ENCODE assay signal across 19 cellular contexts in the genomic region with DNA sequence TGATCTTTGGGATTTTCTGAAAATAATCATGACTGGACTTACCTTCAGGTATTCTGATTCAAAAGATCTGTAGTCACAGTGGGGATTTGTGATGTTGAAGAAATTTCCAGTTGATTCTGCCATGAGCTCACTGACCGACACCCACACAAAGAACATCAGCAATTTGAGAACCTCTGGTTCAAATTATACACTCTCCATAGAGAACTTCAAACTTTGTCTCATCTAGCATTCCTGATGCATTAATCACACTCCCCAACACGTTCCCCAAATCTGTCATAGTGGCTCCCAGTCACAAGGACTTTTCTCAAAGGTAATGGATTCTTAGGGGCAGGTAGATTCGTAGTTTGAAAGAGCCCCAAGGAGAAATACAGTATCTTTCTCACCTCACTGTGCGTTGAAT.
DNase-seq lines count a peak whose midpoint lies in the region; ATAC-seq and TF ChIP-seq lines count a peak whose summit lies in the region.
"Had no signal": no experiment of that assay in that cellular context is flagged by ENCODE, and none has a peak within 500 bp of the region (broad histone marks: within the 10 kb centered on the region; RNA-seq: fewer than 3 reads in every experiment).

No MANE protein-coding gene starts in this region.

- TF ChIP-seq CTCF in AG09319 (IDR thresholded peaks at IDR 0.05; ENCODE audit: low read depth, low read length) (no peak), PC-3 (conservative IDR thresholded peaks at IDR 0.05; ENCODE audit: low read depth, low read length) (no peak), endothelial cell (IDR thresholded peaks at IDR 0.05; ENCODE audit: unreplicated experiment) (no peak)

- peak; percentile 50 for DNase-seq in AG09319 (ENCODE audit: extremely low read depth, low read depth)
- peak; percentile 68 for DNase-seq in PC-3
- DNase-seq in endothelial cell (ENCODE audit: low spot score) = no peak
- DNase-seq in lung microvascular endothelial cell (ENCODE audit: low read depth in 2 of 2) = peak; percentile 22 to 40
- DNase-seq in ureter (ENCODE audit: low spot score) = no peak
- no peak for DNase-seq in activated CD8-positive, alpha-beta memory T cell treated with anti-CD3 and anti-CD28 coated beads, Interleukin-2, amount 10 ng/mL, durations not matched to agents 7 days and 5 days
- DNase-seq: activated CD4-positive, alpha-beta T cell treated with anti-CD3 and anti-CD28 coated beads, Interleukin-2, amount 50 U/mL, for 4 hours; activated T-cell treated with anti-CD3 and anti-CD28 coated beads, Interleukin-2, amount 50 U/mL, for 48 hours; colonic mucosa; esophagus squamous epithelium; right cardiac atrium; SIG-M5; stimulated activated CD4-positive, alpha-beta T cell treated with anti-CD3 and anti-CD28 coated beads, Interleukin-4, amount 100 ng/mL, for 24 hours had no signal

- intact Hi-C loops in PC-3 (cut with micrococcal nuclease) = loop anchor here (5.0 to 10.0 kb wide), 2 partner anchors 181 to 281 kb away; no protein-coding TSS in a partner anchor

- peaks cover 6% of the 10 kb centered on the region for H3K27me3 Mint-ChIP-seq in endothelial cell (ENCODE audit: unreplicated experiment)
- H3K27me3 Mint-ChIP-seq in activated CD8-positive, alpha-beta memory T cell treated with anti-CD3 and anti-CD28 coated beads, Interleukin-2, amount 10 ng/mL, durations not matched to agents 7 days and 5 days = no peaks in the 10 kb centered on the region

- peak overlapping the region; percentile 55 for H3K4me2 ChIP-seq in PC-3 (ENCODE audit: low read length)
- H3K4me2 ChIP-seq: BLaER1 had no signal

- ATAC-seq in PC-3 (peak; percentile 40), HG02798 (IDR thresholded peaks at IDR 0.05; ENCODE audit: poor library complexity, unreplicated experiment) (no peak), HG03159 (IDR thresholded peaks at IDR 0.05; ENCODE audit: unreplicated experiment) (no peak)
- ATAC-seq in activated CD8-positive, alpha-beta memory T cell treated with anti-CD3 and anti-CD28 coated beads, Interleukin-2, amount 10 ng/mL, durations not matched to agents 7 days and 5 days = no peak
- ATAC-seq: HepG2, right cardiac atrium had no signal

- H3K9me3 ChIP-seq in PC-3 (ENCODE audit: low read length) = no peaks in the 10 kb centered on the region
- H3K9me3 ChIP-seq: BLaER1, colonic mucosa, esophagus squamous epithelium, tibial nerve had no signal

- peak overlapping the region; percentile 30; the same call in 1 of the 2 replicates for H3K9ac ChIP-seq in PC-3 (ENCODE audit: low read length)
- H3K9ac ChIP-seq: BLaER1 had no signal

- peaks cover 16% of the 10 kb centered on the region for H3K4me1 Mint-ChIP-seq in endothelial cell (ENCODE audit: unreplicated experiment)
- no peaks in the 10 kb centered on the region for H3K4me1 Mint-ChIP-seq in activated CD8-positive, alpha-beta memory T cell treated with anti-CD3 and anti-CD28 coated beads, Interleukin-2, amount 10 ng/mL, durations not matched to agents 7 days and 5 days
- H3K4me1 Mint-ChIP-seq: neural crest cell had no signal

- H4K20me1 ChIP-seq in PC-3 (ENCODE audit: low read length) = no peaks in the 10 kb centered on the region
- H4K20me1 ChIP-seq: BLaER1 had no signal

- CTCF ChIA-PET in PC-3 (lab: Charles Lee) = no interaction called here
- CTCF ChIA-PET in activated CD8-positive, alpha-beta memory T cell treated with anti-CD3 and anti-CD28 coated beads, Interleukin-2, amount 10 ng/mL, durations not matched to agents 7 days and 5 days (lab: Charles Lee) = no interaction called here

- no peaks in the 10 kb centered on the region for H3K9me2 ChIP-seq in PC-3 (replicated peaks; ENCODE audit: low read length)

- peaks cover 19% of the 10 kb centered on the region for H3K4me1 ChIP-seq in PC-3 (ENCODE audit: insufficient read depth, low read length)
- H3K4me1 ChIP-seq: BLaER1, esophagus squamous epithelium, tibial nerve had no signal

- peak overlapping the region; percentile 84 for H3K27ac ChIP-seq in PC-3 (ENCODE audit: low read length)
- H3K27ac ChIP-seq: BLaER1, colonic mucosa, esophagus squamous epithelium, tibial nerve had no signal

- H3K27me3 ChIP-seq in PC-3 (ENCODE audit: low read length) = no peaks in the 10 kb centered on the region
- H3K27me3 ChIP-seq: BLaER1, colonic mucosa, esophagus squamous epithelium, tibial nerve had no signal

- H3K4me3 ChIP-seq in PC-3 (ENCODE audit: low read length) = no peak overlapping the region
- H3K4me3 ChIP-seq: BLaER1, colonic mucosa, esophagus squamous epithelium, tibial nerve had no signal

- POLR2A ChIA-PET in PC-3 (lab: Charles Lee; ENCODE audit: unreplicated experiment) = no interaction called here

- no peaks in the 10 kb centered on the region for H3K36me3 ChIP-seq in PC-3 (ENCODE audit: low read depth, low read length)
- H3K36me3 ChIP-seq: BLaER1, colonic mucosa, esophagus squamous epithelium, tibial nerve had no signal

- H3K36me3 Mint-ChIP-seq in endothelial cell (ENCODE audit: low read depth, unreplicated experiment) = no peaks in the 10 kb centered on the region
- no peaks in the 10 kb centered on the region for H3K36me3 Mint-ChIP-seq in activated CD8-positive, alpha-beta memory T cell treated with anti-CD3 and anti-CD28 coated beads, Interleukin-2, amount 10 ng/mL, durations not matched to agents 7 days and 5 days

- no TSS peak for BruUV-seq in PC-3 (replicated peaks; lab: Mats Ljungman, UMichigan)

- H3F3A ChIP-seq in PC-3 (ENCODE audit: low read length, unreplicated experiment) = peaks cover 9% of the 10 kb centered on the region

- H3K79me2 ChIP-seq in PC-3 (ENCODE audit: low read length) = no peaks in the 10 kb centered on the region

- H2AFZ ChIP-seq in PC-3 (ENCODE audit: low read length) = no peak overlapping the region

- no peak overlapping the region for H3K4me3 Mint-ChIP-seq in endothelial cell (ENCODE audit: unreplicated experiment)
- no peak overlapping the region for H3K4me3 Mint-ChIP-seq in activated CD8-positive, alpha-beta memory T cell treated with anti-CD3 and anti-CD28 coated beads, Interleukin-2, amount 10 ng/mL, durations not matched to agents 7 days and 5 days
- H3K4me3 Mint-ChIP-seq: neural crest cell had no signal

- peak overlapping the region; percentile 89 for H3K27ac Mint-ChIP-seq in endothelial cell (ENCODE audit: unreplicated experiment)
- H3K27ac Mint-ChIP-seq in activated CD8-positive, alpha-beta memory T cell treated with anti-CD3 and anti-CD28 coated beads, Interleukin-2, amount 10 ng/mL, durations not matched to agents 7 days and 5 days = no peak overlapping the region

- H3K9me3 Mint-ChIP-seq in endothelial cell (ENCODE audit: unreplicated experiment) = no peaks in the 10 kb centered on the region
- H3K9me3 Mint-ChIP-seq in activated CD8-positive, alpha-beta memory T cell treated with anti-CD3 and anti-CD28 coated beads, Interleukin-2, amount 10 ng/mL, durations not matched to agents 7 days and 5 days (ENCODE audit: low read depth) = peaks cover 7% of the 10 kb centered on the region
- H3K9me3 Mint-ChIP-seq: neural crest cell had no signal

Comparison
In these comparisons a context has a peak if more than half of its experiments do, and no peak if none do; other contexts are left out.
1. DNase-seq: peak in AG09319 (single experiment), PC-3 (single experiment) and lung microvascular endothelial cell (2 of 2); none in endothelial cell (single experiment), ureter (single experiment) and activated CD8-positive, alpha-beta memory T cell treated with anti-CD3 and anti-CD28 coated beads, Interleukin-2, amount 10 ng/mL, durations not matched to agents 7 days and 5 days (single experiment).